8 cellular contexts compared by ENCODE assay signal in the genomic region with DNA sequence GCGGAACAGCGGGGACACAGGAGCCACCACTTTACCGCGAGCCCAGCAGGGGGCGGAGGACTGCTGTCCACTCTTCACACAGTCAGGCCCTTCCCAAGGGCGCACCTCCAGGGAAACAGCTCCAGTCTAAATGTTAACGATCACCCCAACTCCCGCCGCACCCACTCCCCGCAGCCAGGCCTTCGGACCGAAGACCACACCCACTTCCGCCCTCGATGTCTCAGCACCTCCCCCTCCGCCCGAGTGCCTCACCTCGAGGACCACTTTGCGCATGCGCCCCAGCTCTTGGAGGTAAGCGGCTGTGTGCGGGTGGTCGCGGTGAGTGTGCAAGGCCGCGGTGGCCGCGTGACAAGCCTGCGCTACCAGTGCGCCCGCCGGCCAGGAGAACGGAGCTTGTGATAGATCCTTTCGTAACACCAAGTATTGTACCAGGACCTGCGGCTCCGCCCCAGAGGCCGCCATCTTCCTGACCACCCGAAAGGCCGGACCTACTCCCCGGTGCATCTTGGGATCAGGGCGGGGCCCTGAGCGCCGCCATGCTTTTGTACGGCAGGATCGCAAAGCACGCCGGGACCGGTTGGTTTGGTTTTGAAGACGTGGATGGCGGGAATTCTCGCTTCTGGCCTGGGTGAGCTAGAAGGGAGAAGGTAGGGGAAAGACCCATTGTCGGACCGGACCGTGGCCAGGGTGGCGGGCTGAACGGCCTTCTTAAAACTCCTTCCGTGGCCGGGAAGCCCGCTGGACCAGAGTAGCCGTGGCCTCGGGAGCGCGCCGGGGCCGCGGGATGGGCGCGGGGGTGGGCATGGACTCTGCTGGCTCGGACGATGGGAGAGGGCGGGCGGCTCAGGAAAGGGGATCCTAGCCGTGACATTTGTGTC. TPM values are rescaled to one million over a fixed set of nuclear protein-coding genes. Genes with fewer than 3 reads are reported as not detected.
A peak's percentile ranks its signal among the peaks of the same experiment; 100 is the strongest.
DNase-seq lines count a peak whose midpoint lies in the region; ATAC-seq and TF ChIP-seq lines count a peak whose summit lies in the region.

A gene with protein sequence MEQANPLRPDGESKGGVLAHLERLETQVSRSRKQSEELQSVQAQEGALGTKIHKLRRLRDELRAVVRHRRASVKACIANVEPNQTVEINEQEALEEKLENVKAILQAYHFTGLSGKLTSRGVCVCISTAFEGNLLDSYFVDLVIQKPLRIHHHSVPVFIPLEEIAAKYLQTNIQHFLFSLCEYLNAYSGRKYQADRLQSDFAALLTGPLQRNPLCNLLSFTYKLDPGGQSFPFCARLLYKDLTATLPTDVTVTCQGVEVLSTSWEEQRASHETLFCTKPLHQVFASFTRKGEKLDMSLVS (plus strand): TSS at position 552 of the 878 bp plus-strand sequence. CDS start 495 bp downstream, outside the sequence.
A gene with protein sequence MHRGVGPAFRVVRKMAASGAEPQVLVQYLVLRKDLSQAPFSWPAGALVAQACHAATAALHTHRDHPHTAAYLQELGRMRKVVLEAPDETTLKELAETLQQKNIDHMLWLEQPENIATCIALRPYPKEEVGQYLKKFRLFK (minus strand): TSS at position 518 of the 878 bp plus-strand sequence. CDS start 14 bp downstream, at position 504.

- peak in 1 of 3 donors; percentile 45 for TF ChIP-seq POLR2A in spleen (IDR thresholded peaks at IDR 0.05)

- DNase-seq in AG10803 (ENCODE audit: low read depth) (peak; percentile 96), NCI-H345 (lab: John Stamatoyannopoulos, UW) (peak; percentile 98), activated B cell treated with CpG ODN at 0.5 μM for 24 hours (peak; percentile 94), caudate nucleus (lab: John Stamatoyannopoulos, UW) (peak; percentile 19 to 100 (median 96)), immature natural killer cell (peak; percentile 97 to 98 (median 98)), spleen (peak; percentile 99)

- H3K4me3 ChIP-seq in AG10803 (ENCODE audit: low read length) (peak within 1 kb of the TSS; percentile 89), spleen (peak within 1 kb of the TSS; percentile 66 to 93 (median 86))

- H3K36me3 ChIP-seq in spleen, result peaks cover 0 to 27% (median 5%) of the 10 kb centered on the region in 6 donors

- no peaks in the 10 kb centered on the region for H3K9me3 Mint-ChIP-seq in activated B cell treated with CpG ODN at 0.5 μM for 24 hours
- peaks cover 0 to 1% (median 0%) of the 10 kb centered on the region in 6 donors for H3K9me3 Mint-ChIP-seq in immature natural killer cell

- ATAC-seq in GM19023 (IDR thresholded peaks at IDR 0.05; ENCODE audit: unreplicated experiment), result peak; percentile 96
- ATAC-seq in HG03280 (IDR thresholded peaks at IDR 0.05; ENCODE audit: unreplicated experiment), result peak; percentile 95
- ATAC-seq in activated B cell treated with CpG ODN at 0.5 μM for 24 hours (ENCODE audit: low read depth), result peak; percentile 98

- H3K27ac Mint-ChIP-seq in activated B cell treated with CpG ODN at 0.5 μM for 24 hours (peak within 1 kb of the TSS; percentile 100), immature natural killer cell (peak within 1 kb of the TSS; percentile 97 to 99 (median 98))

- POLR2A ChIA-PET in activated B cell treated with CpG ODN at 0.5 μM for 24 hours (lab: Charles Lee), result interaction anchor here (0.6 to 2.0 kb wide), 15 partner anchors 13 to 866 kb away, joined by 3 to 11 read pairs (median 3); a partner anchor contains a TSS

- H3K27ac ChIP-seq in caudate nucleus (ENCODE audit: low read depth, low read length), result peak within 1 kb of the TSS; percentile 100
- H3K27ac ChIP-seq in spleen, result peak within 1 kb of the TSS; percentile 98 to 100 (median 99)

- H3K27me3 Mint-ChIP-seq in activated B cell treated with CpG ODN at 0.5 μM for 24 hours, result no peaks in the 10 kb centered on the region
- peaks cover 6 to 18% (median 7%) of the 10 kb centered on the region in 3 donors for H3K27me3 Mint-ChIP-seq in immature natural killer cell (ENCODE audit: low read depth in 3 of 3)

- intact Hi-C loops in activated B cell treated with CpG ODN at 0.5 μM for 24 hours (cut with micrococcal nuclease), result loop anchor here (1.0 to 5.0 kb wide), 6 partner anchors 8 to 1554 kb away; a partner anchor contains a TSS
- intact Hi-C loops in spleen (cut with DNase I; ENCODE audit: low total_unique reads), result no loop called here

- peaks cover 29% of the 10 kb centered on the region for H3K36me3 Mint-ChIP-seq in activated B cell treated with CpG ODN at 0.5 μM for 24 hours (ENCODE audit: low read depth)
- peaks cover 7 to 11% (median 8%) of the 10 kb centered on the region in 3 donors for H3K36me3 Mint-ChIP-seq in immature natural killer cell

- CTCF ChIA-PET in activated B cell treated with CpG ODN at 0.5 μM for 24 hours (lab: Charles Lee), result interaction anchor here (1.3 to 1.6 kb wide), 2 partner anchors 35 to 383 kb away, joined by 3 to 4 read pairs; no protein-coding TSS in a partner anchor

- 0 to 1% (median 0%) methylated on average over 62 to 72 of the region's 72 CpGs for WGBS in spleen, 5 donors

- H3K4me3 Mint-ChIP-seq in activated B cell treated with CpG ODN at 0.5 μM for 24 hours, result peak within 1 kb of the TSS; percentile 98
- peak within 1 kb of the TSS; percentile 96 to 99 (median 98) for H3K4me3 Mint-ChIP-seq in immature natural killer cell

- TF ChIP-seq CTCF in AG10803 (conservative IDR thresholded peaks at IDR 0.05; ENCODE audit: low read length) (peak; percentile 63), activated B cell treated with CpG ODN at 0.5 μM for 24 hours (IDR thresholded peaks at IDR 0.05) (no peak), spleen (IDR thresholded peaks at IDR 0.05 in 8 of 11, conservative IDR thresholded peaks at IDR 0.05 in 3 of 11) (peak; percentile 28 to 82 (median 61))

- no peaks in the 10 kb centered on the region for H3K9me3 ChIP-seq in spleen

- no peaks in the 10 kb centered on the region for H3K27me3 ChIP-seq in spleen (replicated peaks in 1 of 7)

- peaks cover 4 to 50% (median 22%) of the 10 kb centered on the region in 6 donors for H3K4me1 ChIP-seq in spleen

- H3K4me1 Mint-ChIP-seq in activated B cell treated with CpG ODN at 0.5 μM for 24 hours, result peaks cover 18% of the 10 kb centered on the region
- peaks cover 24 to 34% of the 10 kb centered on the region in 2 donors for H3K4me1 Mint-ChIP-seq in immature natural killer cell

RNA-seq across cellular contexts. Expression of the first gene that starts in this region (rescaled TPM):
- total RNA-seq in activated B cell treated with CpG ODN at 0.5 μM for 24 hours, result 11.2 and 13.4 TPM in 2 replicates
- polyA plus RNA-seq in immature natural killer cell, result 1 to 10 TPM; 1.2 to 5.6 (median 4.2) TPM
- 10 to 100 TPM in 1 of 7 donors, 1 to 10 TPM in 6; 6.8 to 10.4 (median 8.7) TPM for total RNA-seq in spleen
- 1 to 10 TPM; 1.7 to 3.4 (median 2.6) TPM for polyA plus RNA-seq in spleen

RNA-seq across cellular contexts. Expression of the second gene that starts in this region (rescaled TPM):
- total RNA-seq in activated B cell treated with CpG ODN at 0.5 μM for 24 hours (39.6 and 41.1 TPM in 2 replicates), spleen (10 to 100 TPM; 11.0 to 26.9 (median 20.5) TPM)
- polyA plus RNA-seq in immature natural killer cell (100 to 1,000 TPM in 1 of 3 donors, 10 to 100 TPM in 2; 50.0 to 116 (median 58.6) TPM), spleen (10 to 100 TPM; 36.4 to 42.0 (median 36.5) TPM)

Comparison
In these comparisons a context has a peak if more than half of its experiments do, and no peak if none do; other contexts are left out.
1. Peak in every context shown above with its lines: DNase-seq, ATAC-seq, H3K4me3 ChIP-seq and H3K27ac ChIP-seq.